Comparison of ENCODE assay signal across 19 cellular contexts in the genomic region with DNA sequence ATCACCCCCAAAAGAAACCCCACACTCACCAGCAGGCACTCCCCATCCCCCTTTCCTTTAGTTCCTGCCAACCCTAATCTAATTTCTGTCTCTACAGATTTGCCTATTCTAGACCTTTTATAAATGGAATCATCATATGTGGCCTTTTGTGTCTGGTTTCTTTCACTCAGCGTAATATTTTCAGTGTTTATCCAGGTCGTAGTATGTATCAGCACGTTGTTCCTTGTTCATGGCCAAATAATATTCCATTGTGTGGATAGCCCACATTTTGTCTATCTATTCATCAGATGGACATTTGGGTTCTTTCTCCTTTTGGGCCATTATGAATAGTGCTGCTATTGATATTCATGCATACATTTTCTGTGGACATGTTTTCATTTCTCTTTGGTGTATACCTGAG.
DNase-seq lines count a peak whose midpoint lies in the region; ATAC-seq and TF ChIP-seq lines count a peak whose summit lies in the region.
"Had no signal": no experiment of that assay in that cellular context is flagged by ENCODE, and none has a peak within 500 bp of the region (broad histone marks: within the 10 kb centered on the region; RNA-seq: fewer than 3 reads in every experiment).

No MANE protein-coding gene starts in this region.

- H3K36me3 ChIP-seq in SU-DHL-6 (ENCODE audit: low read length): no peaks in the 10 kb centered on the region
- peaks cover 79% of the 10 kb centered on the region for H3K36me3 ChIP-seq in neutrophil

- H3K4me3 ChIP-seq in SU-DHL-6 (ENCODE audit: insufficient read depth, low read length, poor library complexity, severe bottlenecking) (no peak overlapping the region), neutrophil (ENCODE audit: low read depth in 1 of 2, low read length in 1 of 2) (no peak overlapping the region)
- H3K4me3 ChIP-seq: BLaER1, GM12878, GM23338 had no signal

- H3K4me1 ChIP-seq in neutrophil (ENCODE audit: control insufficient read depth in 1 of 2, insufficient read depth in 1 of 2, low read depth in 1 of 2, low read length in 1 of 2): no peaks in the 10 kb centered on the region
- H3K4me1 ChIP-seq: BLaER1 had no signal

- H3K9ac ChIP-seq in SU-DHL-6 (ENCODE audit: low read length): no peak overlapping the region
- H3K9ac ChIP-seq: BLaER1 had no signal

- TF ChIP-seq CTCF in natural killer cell (IDR thresholded peaks at IDR 0.05) (no peak), SU-DHL-6 (IDR thresholded peaks at IDR 0.05; ENCODE audit: insufficient read depth, low read length, poor library complexity, severe bottlenecking) (no peak), neutrophil (IDR thresholded peaks at IDR 0.05) (no peak)

- H3K9me3 Mint-ChIP-seq in natural killer cell: no peaks in the 10 kb centered on the region
- H3K9me3 Mint-ChIP-seq in natural killer cell treated with Interleukin-12 subunit alpha and Interleukin-12 subunit beta and Interleukin-15 and Interleukin-18, amount 100 ng/mL, for 72 hours: no peaks in the 10 kb centered on the region
- H3K9me3 Mint-ChIP-seq: CD8-positive, alpha-beta T cell; GM23338; HFFc6 had no signal

- H3K27me3 Mint-ChIP-seq in natural killer cell (ENCODE audit: low read depth in 2 of 2): no peaks in the 10 kb centered on the region
- no peaks in the 10 kb centered on the region for H3K27me3 Mint-ChIP-seq in natural killer cell treated with Interleukin-12 subunit alpha and Interleukin-12 subunit beta and Interleukin-15 and Interleukin-18, amount 100 ng/mL, for 72 hours
- H3K27me3 Mint-ChIP-seq: IgD-negative memory B cell had no signal

- no peaks in the 10 kb centered on the region for H4K20me1 ChIP-seq in SU-DHL-6 (ENCODE audit: low read depth, low read length)

- DNase-seq in natural killer cell (no peak), KG1 (lab: John Stamatoyannopoulos, UW) (no peak)
- no peak for DNase-seq in natural killer cell treated with Interleukin-12 subunit alpha and Interleukin-12 subunit beta and Interleukin-15 and Interleukin-18, amount 100 ng/mL, for 72 hours (ENCODE audit: low spot score)
- no peak for DNase-seq in stimulated activated CD4-positive, alpha-beta T cell treated with anti-CD3 and anti-CD28 coated beads, Interleukin-2, amount 100 ng/mL, for 24 hours
- DNase-seq: Calu3, DMS79 treated with DMSO at 0.1 percent for 48 hours, EL, HCEC 1CT, HFFc6 had no signal

- H3K9me3 ChIP-seq in SU-DHL-6 (ENCODE audit: insufficient read depth, low read length) (no peaks in the 10 kb centered on the region), neutrophil (no peaks in the 10 kb centered on the region)
- H3K9me3 ChIP-seq: BLaER1 had no signal

- peak overlapping the region; percentile 40 for H3K4me2 ChIP-seq in SU-DHL-6 (ENCODE audit: low read depth, low read length, poor library complexity, severe bottlenecking)
- H3K4me2 ChIP-seq: BLaER1, GM23338 had no signal

- peaks cover 7% of the 10 kb centered on the region for H3K36me3 Mint-ChIP-seq in natural killer cell
- H3K36me3 Mint-ChIP-seq in natural killer cell treated with Interleukin-12 subunit alpha and Interleukin-12 subunit beta and Interleukin-15 and Interleukin-18, amount 100 ng/mL, for 72 hours: peaks cover 4% of the 10 kb centered on the region

- H3F3A ChIP-seq in SU-DHL-6 (ENCODE audit: insufficient read depth): peaks cover 13% of the 10 kb centered on the region

- no peaks in the 10 kb centered on the region for H3K79me2 ChIP-seq in SU-DHL-6 (ENCODE audit: insufficient read depth, low read length)

- H3K27ac Mint-ChIP-seq in natural killer cell: peak overlapping the region; percentile 43 to 58
- H3K27ac Mint-ChIP-seq in natural killer cell treated with Interleukin-12 subunit alpha and Interleukin-12 subunit beta and Interleukin-15 and Interleukin-18, amount 100 ng/mL, for 72 hours: no peak overlapping the region
- H3K27ac Mint-ChIP-seq: CD8-positive, alpha-beta T cell; HFFc6 had no signal

- no peak overlapping the region for H3K4me3 Mint-ChIP-seq in natural killer cell
- no peak overlapping the region for H3K4me3 Mint-ChIP-seq in natural killer cell treated with Interleukin-12 subunit alpha and Interleukin-12 subunit beta and Interleukin-15 and Interleukin-18, amount 100 ng/mL, for 72 hours
- H3K4me3 Mint-ChIP-seq: CD8-positive, alpha-beta T cell; GM23338; HFFc6; IgD-negative memory B cell had no signal

- H3K27me3 ChIP-seq in SU-DHL-6 (ENCODE audit: low read length) (no peaks in the 10 kb centered on the region), neutrophil (no peaks in the 10 kb centered on the region)
- H3K27me3 ChIP-seq: BLaER1 had no signal

- peaks cover 12 to 14% of the 10 kb centered on the region in 2 donors for H3K4me1 Mint-ChIP-seq in natural killer cell
- peaks cover 0 to 3% of the 10 kb centered on the region in 2 donors for H3K4me1 Mint-ChIP-seq in natural killer cell treated with Interleukin-12 subunit alpha and Interleukin-12 subunit beta and Interleukin-15 and Interleukin-18, amount 100 ng/mL, for 72 hours (ENCODE audit: low read depth in 2 of 2)
- H3K4me1 Mint-ChIP-seq: GM23338, IgD-negative memory B cell had no signal

- H3K9me2 ChIP-seq in SU-DHL-6 (replicated peaks; ENCODE audit: insufficient read depth, low read length): no peaks in the 10 kb centered on the region

- intact Hi-C loops in natural killer cell (cut with micrococcal nuclease): no loop called here

- ATAC-seq in natural killer cell: no peak
- ATAC-seq in natural killer cell treated with Interleukin-12 subunit alpha and Interleukin-12 subunit beta and Interleukin-15 and Interleukin-18, amount 100 ng/mL, for 72 hours: no peak
- ATAC-seq in activated CD4-positive, CD25-positive, alpha-beta regulatory T cell treated with anti-CD3 and anti-CD28 coated beads, Interleukin-2, amount 50 U/mL, for 24 hours: no peak
- ATAC-seq: CD8-positive, alpha-beta T cell; GM12878; GM23338; HepG2 had no signal

- H3K27ac ChIP-seq in SU-DHL-6 (ENCODE audit: low read depth, low read length) (peak overlapping the region; percentile 80), neutrophil (peak overlapping the region; percentile 19)
- H3K27ac ChIP-seq: 22Rv1, BLaER1 had no signal

- H2AFZ ChIP-seq in SU-DHL-6 (ENCODE audit: low read depth, low read length, severe bottlenecking): no peak overlapping the region
- H2AFZ ChIP-seq: GM23338 had no signal

Comparison
In these comparisons a context has a peak if more than half of its experiments do, and no peak if none do; other contexts are left out.
1. H3K27ac Mint-ChIP-seq: peak in natural killer cell (2 of 2); none in natural killer cell treated with Interleukin-12 subunit alpha and Interleukin-12 subunit beta and Interleukin-15 and Interleukin-18, amount 100 ng/mL, for 72 hours (0 of 2).